ENCODE assay signal across 13 cellular contexts in genomic region chr21:16794944-16795343, GRCh38.
DNase-seq lines count a peak whose midpoint lies in the region; ATAC-seq and TF ChIP-seq lines count a peak whose summit lies in the region.
"Had no signal": no experiment of that assay in that cellular context is flagged by ENCODE, and none has a peak within 500 bp of the region (broad histone marks: within the 10 kb centered on the region; RNA-seq: fewer than 3 reads in every experiment).

No MANE protein-coding gene starts in this region.

- H3K36me3 ChIP-seq in Panc1 (ENCODE audit: control insufficient read depth, insufficient read depth, low read length) (no peaks in the 10 kb centered on the region), A673 (ENCODE audit: insufficient read depth, low read length, poor library complexity, severe bottlenecking) (no peaks in the 10 kb centered on the region)

- no peaks in the 10 kb centered on the region for H3K9me3 ChIP-seq in Panc1 (ENCODE audit: control insufficient read depth, insufficient read depth, low read depth, low read length)
- peaks cover 17% of the 10 kb centered on the region for H3K9me3 ChIP-seq in A673 (ENCODE audit: low read depth, low read length, poor library complexity, severe bottlenecking)

- TF ChIP-seq CTCF in Panc1 (IDR thresholded peaks at IDR 0.05), result no peak
- TF ChIP-seq CTCF in epithelial cell of proximal tubule (conservative IDR thresholded peaks at IDR 0.05; ENCODE audit: low read depth, low read length), result no peak
- TF ChIP-seq CTCF in omental fat pad (IDR thresholded peaks at IDR 0.05), result no peak
- no peak for TF ChIP-seq CTCF in A673 (conservative IDR thresholded peaks at IDR 0.05; ENCODE audit: low read depth, low read length)

- no peaks in the 10 kb centered on the region for H3K27me3 ChIP-seq in Panc1 (ENCODE audit: control insufficient read depth, insufficient read depth, low read length)
- no peaks in the 10 kb centered on the region for H3K27me3 ChIP-seq in A673 (replicated peaks; ENCODE audit: insufficient read depth, low read depth, low read length, poor library complexity)

- intact Hi-C loops in Panc1 (cut with micrococcal nuclease; ENCODE audit: unreplicated experiment), result no loop called here
- intact Hi-C loops in A673 (cut with micrococcal nuclease; ENCODE audit: unreplicated experiment), result no loop called here

- BruUV-seq in Panc1 (replicated peaks; lab: Mats Ljungman, UMichigan), result no TSS peak
- no TSS peak for BruUV-seq in A673 (replicated peaks; lab: Mats Ljungman, UMichigan)

- H3K4me3 ChIP-seq in Panc1 (ENCODE audit: low read depth in 2 of 2, low read length in 2 of 2) (no peak overlapping the region), epithelial cell of proximal tubule (ENCODE audit: low read depth, low read length) (no peak overlapping the region), A673 (ENCODE audit: low read depth, low read length, poor library complexity, severe bottlenecking) (no peak overlapping the region)

- ATAC-seq in Panc1 (peak; percentile 78), omental fat pad (ENCODE audit: low FRiP score) (peak; percentile 83), GM21423 (IDR thresholded peaks at IDR 0.05; ENCODE audit: unreplicated experiment) (no peak)

- in situ Hi-C loops in Panc1 (cut with HindIII; ENCODE audit: low pct_unique_long_range_greater_than_20kb, low sequenced_read_pairs), result no loop called here

- H3K27ac ChIP-seq in Panc1 (ENCODE audit: low read length), result no peak overlapping the region
- no peak overlapping the region for H3K27ac ChIP-seq in A673 (ENCODE audit: low read depth, low read length, poor library complexity, severe bottlenecking)

- DNase-seq in EL (peak; percentile 97), Panc1 (ENCODE audit: low read depth, low spot score) (peak; percentile 75), epithelial cell of proximal tubule (ENCODE audit: low read depth) (peak; percentile 37), omental fat pad (ENCODE audit: low spot score) (peak; percentile 32), A673 (ENCODE audit: low spot score) (no peak)
- DNase-seq in stimulated activated CD4-positive, alpha-beta T cell treated with anti-CD3 and anti-CD28 coated beads, Interleukin-2, amount 100 ng/mL, for 24 hours, result no peak
- no peak for DNase-seq in activated CD4-positive, alpha-beta T cell treated with anti-CD3 and anti-CD28 coated beads for 1 hour
- DNase-seq: activated CD4-positive, alpha-beta T cell treated with anti-CD3 and anti-CD28 coated beads, Interleukin-2, amount 50 U/mL, for 1 hour; activated naive CD8-positive, alpha-beta T cell treated with anti-CD3 and anti-CD28 coated beads, Interleukin-2, amount 10 ng/mL, durations not matched to agents 7 days and 5 days; DMS53; NCI-H2029; SHP77 treated with DMSO at 0.1 percent for 48 hours had no signal

- POLR2A ChIA-PET in Panc1 (lab: Charles Lee) (no interaction called here), A673 (lab: Charles Lee; ENCODE audit: low non-redundant PET) (interaction anchor here (0.7 kb wide), 1 partner anchor 16 kb away, joined by 3 read pairs; no protein-coding TSS in a partner anchor)

- CTCF ChIA-PET in Panc1 (lab: Charles Lee), result no interaction called here
- CTCF ChIA-PET in A673 (lab: Charles Lee), result no interaction called here

- H3K4me1 ChIP-seq in Panc1 (ENCODE audit: control insufficient read depth, insufficient read depth, low read length) (no peaks in the 10 kb centered on the region), A673 (ENCODE audit: insufficient read depth, low read length, poor library complexity, severe bottlenecking) (no peaks in the 10 kb centered on the region)

Comparison
In these comparisons a context has a peak if more than half of its experiments do, and no peak if none do; other contexts are left out.
1. DNase-seq: peak in EL (single experiment), Panc1 (single experiment), epithelial cell of proximal tubule (single experiment) and omental fat pad (single experiment); none in A673 (single experiment), stimulated activated CD4-positive, alpha-beta T cell treated with anti-CD3 and anti-CD28 coated beads, Interleukin-2, amount 100 ng/mL, for 24 hours (0 of 2) and activated CD4-positive, alpha-beta T cell treated with anti-CD3 and anti-CD28 coated beads for 1 hour (single experiment).